ENCODE assay signal across 8 cellular contexts in genomic region chr10:69451784-69452251, GRCh38. TPM values are rescaled to one million over a fixed set of nuclear protein-coding genes. Genes with fewer than 3 reads are reported as not detected.
DNase-seq lines count a peak whose midpoint lies in the region; ATAC-seq lines count a peak whose summit lies in the region.

No MANE protein-coding gene starts in this region.

- intact Hi-C loops in CD4-positive, alpha-beta memory T cell (cut with micrococcal nuclease) = loop anchor here (1.0 to 2.0 kb wide), 2 partner anchors 25 to 44 kb away; no protein-coding TSS in a partner anchor
- intact Hi-C loops in activated T-helper 1 cell treated with anti-CD3 and anti-CD28 coated beads, Interleukin-12 subunit alpha, Interleukin-12 subunit beta, Interleukin-2, Interleukin-4 antibody, amounts not matched to agents 30 ng/mL and 10 ng/mL and 1 ng/mL, durations not matched to agents 14 hours and 24 hours and 36 hours (cut with micrococcal nuclease) = loop anchor here (1.0 kb wide), 1 partner anchor 56 kb away; no protein-coding TSS in a partner anchor

- no CpG with 5 or more reads among the region's 38 CpGs for WGBS in iPS DF 6.9 (ENCODE audit: insufficient coverage, insufficient read length)

- peak overlapping the region in 1 of 2 donors; percentile 73 for H3K4me3 ChIP-seq in CD4-positive, alpha-beta memory T cell (ENCODE audit: low read length in 2 of 2)
- H3K4me3 ChIP-seq in iPS DF 6.9 (ENCODE audit: low read length) (peak overlapping the region; percentile 79), skeletal muscle tissue (ENCODE audit: low read length in 3 of 3) (peak overlapping the region; percentile 82 to 91 (median 84))

- peak; percentile 13 for ATAC-seq in HG03025 (IDR thresholded peaks at IDR 0.05; ENCODE audit: low FRiP score, unreplicated experiment)
- no peak for ATAC-seq in GM18870 (IDR thresholded peaks at IDR 0.05; ENCODE audit: unreplicated experiment)
- no peak for ATAC-seq in GM19467 (IDR thresholded peaks at IDR 0.05; ENCODE audit: unreplicated experiment)

- no peaks in the 10 kb centered on the region for H3K36me3 Mint-ChIP-seq in CD4-positive, alpha-beta memory T cell
- H3K36me3 Mint-ChIP-seq in activated T-helper 1 cell treated with anti-CD3 and anti-CD28 coated beads, Interleukin-12 subunit alpha, Interleukin-12 subunit beta, Interleukin-2, Interleukin-4 antibody, amounts not matched to agents 30 ng/mL and 10 ng/mL and 1 ng/mL, durations not matched to agents 14 hours and 24 hours and 36 hours (ENCODE audit: low read depth) = no peaks in the 10 kb centered on the region

- peak overlapping the region; percentile 27 to 80 (median 57) for H3K27ac Mint-ChIP-seq in CD4-positive, alpha-beta memory T cell
- H3K27ac Mint-ChIP-seq in activated T-helper 1 cell treated with anti-CD3 and anti-CD28 coated beads, Interleukin-12 subunit alpha, Interleukin-12 subunit beta, Interleukin-2, Interleukin-4 antibody, amounts not matched to agents 30 ng/mL and 10 ng/mL and 1 ng/mL, durations not matched to agents 14 hours and 24 hours and 36 hours = no peak overlapping the region

- POLR2A ChIA-PET in CD4-positive, alpha-beta memory T cell (lab: Charles Lee; ENCODE audit: partially characterized antibody) = interaction anchor here (1.7 to 1.8 kb wide), 2 partner anchors 26 to 44 kb away, joined by 6 to 10 read pairs; no protein-coding TSS in a partner anchor

- no peaks in the 10 kb centered on the region for H3K36me3 ChIP-seq in CD4-positive, alpha-beta memory T cell (ENCODE audit: insufficient read depth, low read length)
- no peaks in the 10 kb centered on the region for H3K36me3 ChIP-seq in iPS DF 6.9 (ENCODE audit: control insufficient read depth, insufficient read depth, low read length)
- H3K36me3 ChIP-seq in skeletal muscle tissue (ENCODE audit: control insufficient read depth in 3 of 3, insufficient read depth in 3 of 3, low read length in 3 of 3) = peaks cover 0 to 2% (median 0%) of the 10 kb centered on the region in 3 donors

- CTCF ChIA-PET in CD4-positive, alpha-beta memory T cell (lab: Charles Lee; ENCODE audit: partially characterized antibody) = interaction anchor here (0.8 to 5.6 kb wide), 4 partner anchors 13 to 186 kb away, joined by 3 to 31 read pairs (median 12); no protein-coding TSS in a partner anchor

- H3K9me3 Mint-ChIP-seq in CD4-positive, alpha-beta memory T cell = no peaks in the 10 kb centered on the region
- no peaks in the 10 kb centered on the region for H3K9me3 Mint-ChIP-seq in activated T-helper 1 cell treated with anti-CD3 and anti-CD28 coated beads, Interleukin-12 subunit alpha, Interleukin-12 subunit beta, Interleukin-2, Interleukin-4 antibody, amounts not matched to agents 30 ng/mL and 10 ng/mL and 1 ng/mL, durations not matched to agents 14 hours and 24 hours and 36 hours

- peak overlapping the region; percentile 49 for H3K27ac ChIP-seq in CD4-positive, alpha-beta memory T cell (ENCODE audit: low read depth, low read length)
- H3K27ac ChIP-seq in iPS DF 6.9 (ENCODE audit: low read length) (no peak overlapping the region), skeletal muscle tissue (ENCODE audit: low read depth, low read length) (peak overlapping the region; percentile 77)

- peaks cover 12 to 35% (median 22%) of the 10 kb centered on the region in 4 donors for H3K4me1 Mint-ChIP-seq in CD4-positive, alpha-beta memory T cell
- peaks cover 35% of the 10 kb centered on the region for H3K4me1 Mint-ChIP-seq in activated T-helper 1 cell treated with anti-CD3 and anti-CD28 coated beads, Interleukin-12 subunit alpha, Interleukin-12 subunit beta, Interleukin-2, Interleukin-4 antibody, amounts not matched to agents 30 ng/mL and 10 ng/mL and 1 ng/mL, durations not matched to agents 14 hours and 24 hours and 36 hours (ENCODE audit: low read depth)

- H3K9ac ChIP-seq in skeletal muscle tissue (ENCODE audit: low read depth in 1 of 3, low read length in 3 of 3) = peak overlapping the region; percentile 83 to 84 (median 84)

- no peaks in the 10 kb centered on the region for H3K9me3 ChIP-seq in CD4-positive, alpha-beta memory T cell (ENCODE audit: control insufficient read depth in 1 of 2, low read length in 2 of 2)
- H3K9me3 ChIP-seq in iPS DF 6.9 (ENCODE audit: control insufficient read depth, insufficient read depth, low read length) (no peaks in the 10 kb centered on the region), skeletal muscle tissue (ENCODE audit: control insufficient read depth in 3 of 3, low read length in 3 of 3) (no peaks in the 10 kb centered on the region)

- H3K27me3 Mint-ChIP-seq in CD4-positive, alpha-beta memory T cell = no peaks in the 10 kb centered on the region
- peaks cover 18% of the 10 kb centered on the region for H3K27me3 Mint-ChIP-seq in activated T-helper 1 cell treated with anti-CD3 and anti-CD28 coated beads, Interleukin-12 subunit alpha, Interleukin-12 subunit beta, Interleukin-2, Interleukin-4 antibody, amounts not matched to agents 30 ng/mL and 10 ng/mL and 1 ng/mL, durations not matched to agents 14 hours and 24 hours and 36 hours (ENCODE audit: insufficient read depth)

- peak overlapping the region; percentile 86 to 95 (median 90) for H3K4me3 Mint-ChIP-seq in CD4-positive, alpha-beta memory T cell
- H3K4me3 Mint-ChIP-seq in activated T-helper 1 cell treated with anti-CD3 and anti-CD28 coated beads, Interleukin-12 subunit alpha, Interleukin-12 subunit beta, Interleukin-2, Interleukin-4 antibody, amounts not matched to agents 30 ng/mL and 10 ng/mL and 1 ng/mL, durations not matched to agents 14 hours and 24 hours and 36 hours = peak overlapping the region; percentile 90

- H3K4me1 ChIP-seq in CD4-positive, alpha-beta memory T cell (ENCODE audit: insufficient read depth, low read length) = peaks cover 26% of the 10 kb centered on the region
- peaks cover 6% of the 10 kb centered on the region for H3K4me1 ChIP-seq in iPS DF 6.9 (ENCODE audit: control insufficient read depth, insufficient read depth, low read length)
- H3K4me1 ChIP-seq in skeletal muscle tissue (ENCODE audit: control insufficient read depth in 3 of 3, insufficient read depth in 3 of 3, low read length in 3 of 3) = peaks cover 44 to 62% (median 53%) of the 10 kb centered on the region in 3 donors

- H3K27me3 ChIP-seq in CD4-positive, alpha-beta memory T cell (ENCODE audit: insufficient read depth, low read length) = no peaks in the 10 kb centered on the region
- H3K27me3 ChIP-seq in iPS DF 6.9 (ENCODE audit: control insufficient read depth, insufficient read depth, low read length) = peaks cover 12% of the 10 kb centered on the region
- peaks cover 0 to 3% (median 0%) of the 10 kb centered on the region in 3 donors for H3K27me3 ChIP-seq in skeletal muscle tissue (ENCODE audit: control insufficient read depth in 3 of 3, insufficient read depth in 3 of 3, low read length in 3 of 3)

- DNase-seq in CD4-positive, alpha-beta memory T cell = peak in 1 of 5 donors; percentile 8
- no peak for DNase-seq in activated T-helper 1 cell treated with anti-CD3 and anti-CD28 coated beads, Interleukin-12 subunit alpha, Interleukin-12 subunit beta, Interleukin-2, Interleukin-4 antibody, amounts not matched to agents 30 ng/mL and 10 ng/mL and 1 ng/mL, durations not matched to agents 14 hours and 24 hours and 36 hours (ENCODE audit: low spot score)
- DNase-seq in iPS DF 6.9 (ENCODE audit: low read depth, low spot score) (no peak), NCI-H446 (lab: John Stamatoyannopoulos, UW) (no peak)

RNA-seq across cellular contexts. Expression of gene TSPAN15, which starts 0.6 kb away (rescaled TPM):
- 1 to 10 TPM; 2.4 to 2.8 TPM for total RNA-seq in CD4-positive, alpha-beta memory T cell
- 10 to 100 TPM; 15.9 to 18.1 TPM for polyA plus RNA-seq in CD4-positive, alpha-beta memory T cell
- 1.6 and 2.7 TPM in 2 replicates for total RNA-seq in activated T-helper 1 cell treated with anti-CD3 and anti-CD28 coated beads, Interleukin-12 subunit alpha, Interleukin-12 subunit beta, Interleukin-2, Interleukin-4 antibody, amounts not matched to agents 30 ng/mL and 10 ng/mL and 1 ng/mL, durations not matched to agents 14 hours and 24 hours and 36 hours
- total RNA-seq in skeletal muscle tissue = 72.0 TPM

RNA-seq across cellular contexts. Expression of gene TACR2, which starts 35.1 kb away (rescaled TPM):
- total RNA-seq in CD4-positive, alpha-beta memory T cell = under 1 TPM in 1 of 2 experiments, not detected in 1; 0.19 TPM
- under 1 TPM in 1 of 2 donors, not detected in 1; 0.17 TPM for polyA plus RNA-seq in CD4-positive, alpha-beta memory T cell
- not detected in 2 replicates for total RNA-seq in activated T-helper 1 cell treated with anti-CD3 and anti-CD28 coated beads, Interleukin-12 subunit alpha, Interleukin-12 subunit beta, Interleukin-2, Interleukin-4 antibody, amounts not matched to agents 30 ng/mL and 10 ng/mL and 1 ng/mL, durations not matched to agents 14 hours and 24 hours and 36 hours
- total RNA-seq in skeletal muscle tissue = not detected

Comparison
In these comparisons a context has a peak if more than half of its experiments do, and no peak if none do; other contexts are left out.
1. RNA of gene TSPAN15, which starts 0.6 kb away (total RNA-seq): 72.0 TPM in skeletal muscle tissue (single experiment); 2.4 to 2.8 TPM in CD4-positive, alpha-beta memory T cell and 1.6 to 2.7 TPM in activated T-helper 1 cell treated with anti-CD3 and anti-CD28 coated beads, Interleukin-12 subunit alpha, Interleukin-12 subunit beta, Interleukin-2, Interleukin-4 antibody, amounts not matched to agents 30 ng/mL and 10 ng/mL and 1 ng/mL, durations not matched to agents 14 hours and 24 hours and 36 hours; every median in the first group is over 10 times any median in the second.